ENCODE assay signal across 1 cellular context in the genomic region with DNA sequence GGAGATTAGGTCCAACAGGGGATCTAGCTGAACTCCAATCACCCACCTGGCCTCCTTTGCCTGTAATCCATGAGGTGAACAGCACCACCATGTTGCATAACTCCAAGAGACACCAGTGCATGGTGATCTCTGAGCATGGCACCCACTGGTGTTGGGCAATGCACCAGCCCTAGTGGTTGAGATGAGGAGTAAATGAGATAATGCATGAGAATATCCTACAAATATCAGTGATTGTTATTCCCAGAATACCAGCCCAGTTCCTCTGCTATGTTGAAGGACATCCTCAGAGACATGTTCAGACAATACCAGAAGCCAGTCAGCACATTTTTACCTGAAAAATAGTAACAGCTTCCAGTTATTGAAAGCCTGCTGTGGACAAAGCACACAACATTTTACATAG.
TF ChIP-seq lines count a peak whose summit lies in the region.

No MANE protein-coding gene starts in this region.

TF ChIP-seq in IMR-90, 13 proteins besides CTCF, POLR2A, EP300 and RAD21:
- 0 out of 2 replicates have a peak, but pooled peaks have one; percentile 15 for TF ChIP-seq CEBPB (IDR thresholded peaks at IDR 0.05; ENCODE audit: low read depth, low read length)
- TF ChIP-seq SMC3 (IDR thresholded peaks at IDR 0.05; ENCODE audit: low read depth, low read length): no peak
